Comparison of ENCODE assay signal across 16 cellular contexts in the genomic region with DNA sequence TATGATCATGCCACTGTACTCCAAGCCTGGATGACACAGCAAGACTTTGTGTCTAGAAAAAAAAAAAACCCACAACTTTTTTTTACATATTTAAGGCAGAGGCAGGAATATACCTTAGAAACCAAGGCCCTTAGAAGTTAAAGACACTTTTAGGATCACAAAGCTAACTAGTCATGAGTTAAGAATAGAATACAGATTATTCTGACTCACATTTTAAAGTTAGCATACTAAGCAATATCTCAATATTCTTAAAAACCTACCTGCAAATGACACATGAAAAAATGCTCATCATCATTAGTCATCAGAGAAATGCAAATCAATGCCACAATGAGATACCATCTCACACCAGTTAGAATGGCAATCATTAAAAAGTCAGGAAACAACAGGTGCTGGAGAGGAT.
"Had no signal": no experiment of that assay in that cellular context is flagged by ENCODE, and none has a peak within 500 bp of the region (broad histone marks: within the 10 kb centered on the region; RNA-seq: fewer than 3 reads in every experiment).

No MANE protein-coding gene starts in this region.

- H3K9me3 ChIP-seq: gastroesophageal sphincter, upper lobe of right lung had no signal

- H3K27ac ChIP-seq: brain microvascular endothelial cell, gastroesophageal sphincter, upper lobe of right lung, VCaP had no signal

- H3K27ac Mint-ChIP-seq: activated naive CD8-positive, alpha-beta T cell had no signal

- H3K4me3 ChIP-seq: gastroesophageal sphincter, upper lobe of right lung had no signal

- H3K4me3 Mint-ChIP-seq: activated naive CD8-positive, alpha-beta T cell; naive thymus-derived CD8-positive, alpha-beta T cell; stimulated activated naive CD8-positive, alpha-beta T cell treated with anti-CD3 and anti-CD28 coated beads, Interleukin-15, Interleukin-2, amounts not matched to agents 100 ng/mL and 50 ng/mL, for 24 hours had no signal

- ATAC-seq: effector memory CD8-positive, alpha-beta T cell; gastroesophageal sphincter; left lobe of liver; naive thymus-derived CD8-positive, alpha-beta T cell; upper lobe of right lung had no signal

- H3K27me3 ChIP-seq: brain microvascular endothelial cell, gastroesophageal sphincter, upper lobe of right lung had no signal

- H3K27me3 Mint-ChIP-seq: activated naive CD8-positive, alpha-beta T cell; effector memory CD8-positive, alpha-beta T cell; naive thymus-derived CD8-positive, alpha-beta T cell; stimulated activated naive CD8-positive, alpha-beta T cell treated with anti-CD3 and anti-CD28 coated beads, Interleukin-15, Interleukin-2, amounts not matched to agents 100 ng/mL and 50 ng/mL, for 24 hours had no signal

- H3K4me1 ChIP-seq: gastroesophageal sphincter, upper lobe of right lung had no signal

- H3K9me3 Mint-ChIP-seq: effector memory CD8-positive, alpha-beta T cell had no signal

- DNase-seq: activated CD4-positive, alpha-beta T cell treated with anti-CD3 and anti-CD28 coated beads for 48 hours; activated CD8-positive, alpha-beta memory T cell treated with anti-CD3 and anti-CD28 coated beads, Interleukin-2, amount 50 U/mL, for 48 hours; activated effector memory CD4-positive, alpha-beta T cell treated with anti-CD3 and anti-CD28 coated beads, Interleukin-2, amount 50 U/mL, for 16 hours; brain microvascular endothelial cell; dermis blood vessel endothelial cell; effector memory CD8-positive, alpha-beta T cell; naive thymus-derived CD8-positive, alpha-beta T cell; SIG-M5; stimulated activated CD4-positive, alpha-beta T cell treated with anti-CD3 and anti-CD28 coated beads, Interleukin-4, amount 100 ng/mL, for 4 hours; stimulated activated CD8-positive, alpha-beta memory T cell treated with anti-CD3 and anti-CD28 coated beads, Interleukin-4, amount 100 ng/mL, for 48 hours; upper lobe of right lung had no signal

- H3K36me3 ChIP-seq: brain microvascular endothelial cell, upper lobe of right lung had no signal
